11 cellular contexts compared by ENCODE assay signal in the genomic region with DNA sequence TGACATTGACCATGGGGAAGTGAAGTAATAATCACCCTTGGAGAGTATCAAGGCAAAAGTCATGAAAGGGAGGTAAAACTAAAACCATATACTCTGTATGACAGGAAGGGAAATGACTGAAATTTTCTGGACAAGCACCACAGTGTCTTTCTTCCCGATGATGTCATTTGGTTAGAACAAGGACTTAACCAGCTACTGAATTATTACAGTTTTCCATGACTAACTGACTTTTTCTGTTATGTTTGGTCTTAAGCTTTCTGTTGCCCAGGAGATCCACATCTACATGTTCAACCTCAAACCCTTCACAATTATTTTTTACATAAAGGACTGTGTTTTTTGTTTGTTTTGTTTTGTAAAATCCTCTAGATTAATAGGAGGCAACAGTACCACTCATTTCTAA. TPM values are rescaled to one million over a fixed set of nuclear protein-coding genes. Genes with fewer than 3 reads are reported as not detected.
A peak's percentile ranks its signal among the peaks of the same experiment; 100 is the strongest.
DNase-seq lines count a peak whose midpoint lies in the region; ATAC-seq, FAIRE-seq and TF ChIP-seq lines count a peak whose summit lies in the region.
"Had no signal": no experiment of that assay in that cellular context is flagged by ENCODE, and none has a peak within 500 bp of the region (broad histone marks: within the 10 kb centered on the region; RNA-seq: fewer than 3 reads in every experiment).

No MANE protein-coding gene starts in this region.

- 72% methylated on average over 1 of the region's 1 CpG for WGBS in HepG2 (ENCODE audit: low lambda C conversion rate)
- WGBS in transverse colon (ENCODE audit: low coverage in 1 of 2), 2 donors = 49 to 60% methylated on average over 1 of the region's 1 CpG

- FAIRE-seq in HepG2 (lab: Jason Lieb, UNC) (no peak), D721Med (lab: Jason Lieb, UNC) (no peak)
- FAIRE-seq: GM12891 had no signal

- H2AFZ ChIP-seq in HepG2 (ENCODE audit: low read length) = no peak overlapping the region

- H3K27ac Mint-ChIP-seq in activated naive CD4-positive, alpha-beta T cell treated with anti-CD3 and anti-CD28 coated beads, Interleukin-2, amount 50 U/mL, for 72 hours = no peak overlapping the region
- no peak overlapping the region for H3K27ac Mint-ChIP-seq in activated naive CD4-positive, alpha-beta T cell treated with anti-CD3 and anti-CD28 coated beads for 36 hours

- H3K9me3 ChIP-seq in HepG2 (ENCODE audit: low read length) = no peaks in the 10 kb centered on the region
- no peaks in the 10 kb centered on the region for H3K9me3 ChIP-seq in transverse colon

- no peaks in the 10 kb centered on the region for H3K36me3 Mint-ChIP-seq in activated naive CD4-positive, alpha-beta T cell treated with anti-CD3 and anti-CD28 coated beads, Interleukin-2, amount 50 U/mL, for 72 hours
- H3K36me3 Mint-ChIP-seq in activated naive CD4-positive, alpha-beta T cell treated with anti-CD3 and anti-CD28 coated beads for 36 hours (ENCODE audit: low read depth) = no peaks in the 10 kb centered on the region

- no peaks in the 10 kb centered on the region for H3K79me2 ChIP-seq in HepG2 (ENCODE audit: insufficient read depth, low read length)

- H3K9ac ChIP-seq in HepG2 (ENCODE audit: insufficient read depth, low read depth, low read length) = no peak overlapping the region

- POLR2A ChIA-PET in HepG2 (lab: Yijun Ruan, JAX) = no interaction called here

- H3K36me3 ChIP-seq in HepG2 (replicated peaks in 1 of 2; ENCODE audit: control insufficient read depth in 1 of 2, insufficient read depth in 2 of 2, low read length in 2 of 2) = no peaks in the 10 kb centered on the region
- H3K36me3 ChIP-seq in transverse colon = no peaks in the 10 kb centered on the region

- no peaks in the 10 kb centered on the region for H3K27me3 ChIP-seq in HepG2 (ENCODE audit: control insufficient read depth in 1 of 2, insufficient read depth in 2 of 2, low read length in 2 of 2)
- H3K27me3 ChIP-seq in transverse colon = no peaks in the 10 kb centered on the region

- BruUV-seq in HepG2 (replicated peaks; lab: Mats Ljungman, UMichigan) = no TSS peak

- CTCF ChIA-PET in activated naive CD4-positive, alpha-beta T cell treated with anti-CD3 and anti-CD28 coated beads for 36 hours (lab: Charles Lee) = interaction anchor here (1.4 kb wide), 1 partner anchor 8 kb away, joined by 3 read pairs; no protein-coding TSS in a partner anchor
- CTCF ChIA-PET in HepG2 (lab: Yijun Ruan, JAX; ENCODE audit: low intra/inter-chr PET ratio, low total read pairs) = no interaction called here

- H4K20me1 ChIP-seq in HepG2 (ENCODE audit: insufficient read depth, low read length) = no peaks in the 10 kb centered on the region

- peak; percentile 40 to 67 for ATAC-seq in activated naive CD4-positive, alpha-beta T cell treated with anti-CD3 and anti-CD28 coated beads, Interleukin-2, amount 50 U/mL, for 72 hours
- no peak for ATAC-seq in HepG2
- ATAC-seq in GM21717 (IDR thresholded peaks at IDR 0.05; ENCODE audit: unreplicated experiment) = no peak

- peaks cover 7% of the 10 kb centered on the region for H3K27me3 Mint-ChIP-seq in activated naive CD4-positive, alpha-beta T cell treated with anti-CD3 and anti-CD28 coated beads for 36 hours (ENCODE audit: low read depth)

- peaks cover 3% of the 10 kb centered on the region for H3K4me1 Mint-ChIP-seq in activated naive CD4-positive, alpha-beta T cell treated with anti-CD3 and anti-CD28 coated beads for 36 hours (ENCODE audit: low read depth)
- H3K4me1 Mint-ChIP-seq: central memory CD8-positive, alpha-beta T cell had no signal

- DNase-seq in activated naive CD4-positive, alpha-beta T cell treated with anti-CD3 and anti-CD28 coated beads, Interleukin-2, amount 50 U/mL, for 72 hours (ENCODE audit: low spot score in 2 of 2) = no peak
- no peak for DNase-seq in activated naive CD4-positive, alpha-beta T cell treated with anti-CD3 and anti-CD28 coated beads for 36 hours
- DNase-seq in dermis blood vessel endothelial cell (peak; percentile 93), HepG2 (ENCODE audit: low spot score) (no peak), transverse colon (no peak), GM20000 (ENCODE audit: low spot score) (no peak), D721Med (ENCODE audit: insufficient read length, low spot score) (no peak)
- DNase-seq: SHP77 had no signal

- intact Hi-C loops in activated naive CD4-positive, alpha-beta T cell treated with anti-CD3 and anti-CD28 coated beads for 36 hours (cut with micrococcal nuclease) = no loop called here
- intact Hi-C loops in HepG2 (cut with micrococcal nuclease; ENCODE audit: unreplicated experiment) = no loop called here
- intact Hi-C loops in transverse colon (cut with DNase I; ENCODE audit: low total_unique reads) = no loop called here

- TF ChIP-seq POLR2A in HepG2 (IDR thresholded peaks at IDR 0.05; ENCODE audit: insufficient read depth in 1 of 2, low read depth in 2 of 2, low read length in 2 of 2) (no peak), transverse colon (IDR thresholded peaks at IDR 0.05) (no peak)

- H3K4me1 ChIP-seq in HepG2 (ENCODE audit: insufficient read depth, low read length) (peaks cover 30% of the 10 kb centered on the region), transverse colon (peaks cover 0 to 51% (median 9%) of the 10 kb centered on the region in 4 donors)

- no peak for TF ChIP-seq EP300 in HepG2 (IDR thresholded peaks at IDR 0.05; ENCODE audit: low read depth in 2 of 2, low read length in 2 of 2)
- no peak for TF ChIP-seq EP300 in HepG2 (CRISPR knock-in tag; IDR thresholded peaks at IDR 0.05; ENCODE audit: borderline replicate concordance)
- no peak for TF ChIP-seq EP300 in transverse colon (IDR thresholded peaks at IDR 0.05; ENCODE audit: low read depth)

- TF ChIP-seq CTCF in HepG2 (CRISPR knock-in tag; IDR thresholded peaks at IDR 0.05) = no peak
- TF ChIP-seq CTCF in transverse colon (IDR thresholded peaks at IDR 0.05) = no peak
- TF ChIP-seq CTCF in GM20000 (IDR thresholded peaks at IDR 0.05; ENCODE audit: extremely low read depth, missing control alignments) = no peak
- no peak for TF ChIP-seq CTCF in D721Med (IDR thresholded peaks at IDR 0.05; ENCODE audit: insufficient read depth, missing control alignments)

- H3K27ac ChIP-seq in HepG2 (ENCODE audit: extremely low read length, insufficient read depth, low read length) = no peak overlapping the region
- H3K27ac ChIP-seq in transverse colon = peak overlapping the region; percentile 72 to 82 (median 78)

- TF ChIP-seq RAD21 in HepG2 (CRISPR knock-in tag; IDR thresholded peaks at IDR 0.05) = no peak

- H3K4me3 ChIP-seq in HepG2 (replicated peaks in 1 of 3; ENCODE audit: insufficient read depth in 1 of 3, low read depth in 2 of 3, low read length in 3 of 3) = no peak overlapping the region
- H3K4me3 ChIP-seq in transverse colon = no peak overlapping the region

- no peak overlapping the region for H3K4me2 ChIP-seq in HepG2 (ENCODE audit: low read depth, low read length)

- no peak overlapping the region for H3K4me3 Mint-ChIP-seq in activated naive CD4-positive, alpha-beta T cell treated with anti-CD3 and anti-CD28 coated beads for 36 hours
- H3K4me3 Mint-ChIP-seq: central memory CD8-positive, alpha-beta T cell had no signal

- no peaks in the 10 kb centered on the region for H3K9me3 Mint-ChIP-seq in activated naive CD4-positive, alpha-beta T cell treated with anti-CD3 and anti-CD28 coated beads, Interleukin-2, amount 50 U/mL, for 72 hours
- H3K9me3 Mint-ChIP-seq in activated naive CD4-positive, alpha-beta T cell treated with anti-CD3 and anti-CD28 coated beads for 36 hours = no peaks in the 10 kb centered on the region
- H3K9me3 Mint-ChIP-seq: central memory CD8-positive, alpha-beta T cell had no signal

- in situ Hi-C loops in HepG2 (cut with HindIII; ENCODE audit: extremely low pct_ligation_motif_present, low pct_unique_long_range_greater_than_20kb) (no loop called here), transverse colon (cut with MboI; ENCODE audit: low pct_ligation_motif_present in 1 of 4, low pct_unique_long_range_greater_than_20kb in 1 of 4, low sequenced_read_pairs in 3 of 4) (loop anchor here in 1 of 4 donors (10.0 kb wide), 1 partner anchor 532 kb away; no protein-coding TSS in a partner anchor)

TF ChIP-seq in HepG2, 621 proteins besides CTCF, POLR2A, EP300 and RAD21:
- TF ChIP-seq ZNF354B (CRISPR knock-in tag; IDR thresholded peaks at IDR 0.05) = no peak
- peak; percentile 84 for TF ChIP-seq ATF7 (IDR thresholded peaks at IDR 0.05)
- TF ChIP-seq ATF7 (CRISPR knock-in tag; IDR thresholded peaks at IDR 0.05) = no peak
TF ChIP-seq in HepG2: peak in this region for 1.

RNA-seq across cellular contexts. Expression of gene SCHIP1, which starts 42.9 kb away (rescaled TPM):
- not detected for total RNA-seq in activated naive CD4-positive, alpha-beta T cell treated with anti-CD3 and anti-CD28 coated beads, Interleukin-2, amount 50 U/mL, for 72 hours
- not detected for total RNA-seq in activated naive CD4-positive, alpha-beta T cell treated with anti-CD3 and anti-CD28 coated beads for 36 hours
- 13.4 and 27.7 TPM in 2 replicates for total RNA-seq in dermis blood vessel endothelial cell
- total RNA-seq in HepG2 (2016; rRNA removed; fragmentation: Illumina TruSeq; extraction: Trizol) = 0.07 TPM in 1 of 2 replicates, not detected in the other
- 0.09 TPM in 1 of 2 replicates, not detected in the other for total RNA-seq in HepG2 (2016; cell fraction: cytosol; rRNA removed; fragmentation: Illumina TruSeq; extraction: Trizol; ENCODE audit: low read depth)
- total RNA-seq in HepG2 (2016; cell fraction: insoluble cytoplasmic fraction; rRNA removed; fragmentation: Illumina TruSeq; extraction: Trizol) = 0.13 TPM in 1 of 2 replicates, not detected in the other
- 0.03 TPM in 1 of 2 replicates, not detected in the other for total RNA-seq in HepG2 (2016; cell fraction: membrane; rRNA removed; fragmentation: Illumina TruSeq; extraction: Trizol)
- 0.12 and 2.0 TPM in 2 replicates for total RNA-seq in HepG2 (2016; cell fraction: nucleus; rRNA removed; fragmentation: Illumina TruSeq; extraction: Trizol)
- not detected in 2 replicates for polyA plus RNA-seq in HepG2 (2011; rRNA removed)
- not detected in 2 replicates for polyA plus RNA-seq in HepG2 (2011; cell fraction: cytosol; rRNA removed)
- polyA plus RNA-seq in HepG2 (2011; cell fraction: nucleus; rRNA removed) = 0.08 and 0.28 TPM in 2 replicates
- not detected in 2 replicates for polyA plus RNA-seq in HepG2 (2012)
- polyA plus RNA-seq in HepG2 (2016; cell fraction: cytosol; fragmentation: Illumina TruSeq; extraction: Trizol; ENCODE audit: low read depth) = not detected in 2 replicates
- 0.19 TPM in 1 of 2 replicates, not detected in the other for polyA plus RNA-seq in HepG2 (2016; cell fraction: insoluble cytoplasmic fraction; fragmentation: Illumina TruSeq; extraction: Trizol; ENCODE audit: low read depth)
- not detected in 2 replicates for polyA plus RNA-seq in HepG2 (2016; cell fraction: membrane; fragmentation: Illumina TruSeq; extraction: Trizol; ENCODE audit: low read depth)
- polyA plus RNA-seq in HepG2 (2016; cell fraction: nucleus; fragmentation: Illumina TruSeq; extraction: Trizol; ENCODE audit: insufficient read depth, low read depth) = 0.18 and 0.56 TPM in 2 replicates
- 5.2 TPM in 1 of 2 replicates, not detected in the other for polyA minus RNA-seq in HepG2 (2011; rRNA and poly(A)+ RNA removed; ENCODE audit: low replicate concordance)
- not detected in 2 replicates for polyA minus RNA-seq in HepG2 (2011; cell fraction: cytosol; rRNA and poly(A)+ RNA removed)
- 0.13 and 0.25 TPM in 2 replicates for polyA minus RNA-seq in HepG2 (2011; cell fraction: nucleus; rRNA and poly(A)+ RNA removed)
- 1 to 10 TPM in 2 of 4 donors, under 1 TPM in 2; 0.20 to 7.5 (median 2.5) TPM for total RNA-seq in transverse colon

Comparison
In these comparisons a context has a peak if more than half of its experiments do, and no peak if none do; other contexts are left out.
1. ATAC-seq: peak in activated naive CD4-positive, alpha-beta T cell treated with anti-CD3 and anti-CD28 coated beads, Interleukin-2, amount 50 U/mL, for 72 hours (2 of 2); none in HepG2 (single experiment) and GM21717 (single experiment).